In genomic region chr2:38850045-38850444, GRCh38 we compare ENCODE assay signal across 14 cellular contexts. TPM values are rescaled to one million over a fixed set of nuclear protein-coding genes. Genes with fewer than 3 reads are reported as not detected.
A peak's percentile ranks its signal among the peaks of the same experiment; 100 is the strongest.
DNase-seq lines count a peak whose midpoint lies in the region; ATAC-seq lines count a peak whose summit lies in the region.
"Had no signal": no experiment of that assay in that cellular context is flagged by ENCODE, and none has a peak within 500 bp of the region (broad histone marks: within the 10 kb centered on the region; RNA-seq: fewer than 3 reads in every experiment).

No MANE protein-coding gene starts in this region.

- no peaks in the 10 kb centered on the region for H3K4me1 Mint-ChIP-seq in immature natural killer cell
- H3K4me1 Mint-ChIP-seq in effector memory CD8-positive, alpha-beta T cell (ENCODE audit: low read depth in 2 of 2) = no peaks in the 10 kb centered on the region
- H3K4me1 Mint-ChIP-seq: H9 had no signal

- peaks cover 0 to 1% (median 0%) of the 10 kb centered on the region in 3 donors for H3K27me3 Mint-ChIP-seq in immature natural killer cell (ENCODE audit: low read depth in 3 of 3)
- H3K27me3 Mint-ChIP-seq in effector memory CD8-positive, alpha-beta T cell = no peaks in the 10 kb centered on the region
- H3K27me3 Mint-ChIP-seq: activated CD4-positive, alpha-beta memory T cell treated with anti-CD3 and anti-CD28 coated beads, Interleukin-2, amount 10 ng/mL, durations not matched to agents 7 days and 5 days had no signal

- no peak overlapping the region for H3K27ac Mint-ChIP-seq in immature natural killer cell
- peak overlapping the region in 1 of 2 donors; percentile 33 for H3K27ac Mint-ChIP-seq in effector memory CD8-positive, alpha-beta T cell
- H3K27ac Mint-ChIP-seq: activated CD4-positive, alpha-beta memory T cell treated with anti-CD3 and anti-CD28 coated beads, Interleukin-2, amount 10 ng/mL, durations not matched to agents 7 days and 5 days had no signal

- H3K9me3 Mint-ChIP-seq in immature natural killer cell = no peaks in the 10 kb centered on the region
- no peaks in the 10 kb centered on the region for H3K9me3 Mint-ChIP-seq in effector memory CD8-positive, alpha-beta T cell
- H3K9me3 Mint-ChIP-seq: activated CD4-positive, alpha-beta memory T cell treated with anti-CD3 and anti-CD28 coated beads, Interleukin-2, amount 10 ng/mL, durations not matched to agents 7 days and 5 days; activated naive CD4-positive, alpha-beta T cell treated with anti-CD3 and anti-CD28 coated beads, Interleukin-2, amount 50 U/mL, for 72 hours; H9 had no signal

- DNase-seq in immature natural killer cell = no peak
- no peak for DNase-seq in effector memory CD8-positive, alpha-beta T cell
- no peak for DNase-seq in NOMO-1 treated with dmso at 0.1 percent for 144 hours (lab: John Stamatoyannopoulos, UW; ENCODE audit: unreplicated experiment)
- no peak for DNase-seq in HK-2 (ENCODE audit: unreplicated experiment)
- DNase-seq: activated CD4-positive, alpha-beta memory T cell treated with anti-CD3 and anti-CD28 coated beads, Interleukin-2, amount 10 ng/mL, durations not matched to agents 7 days and 5 days; cerebellar nuclear complex; H9; NCI-H2081 had no signal

- no peak overlapping the region for H3K4me3 Mint-ChIP-seq in immature natural killer cell
- H3K4me3 Mint-ChIP-seq in effector memory CD8-positive, alpha-beta T cell = no peak overlapping the region
- H3K4me3 Mint-ChIP-seq: activated CD4-positive, alpha-beta memory T cell treated with anti-CD3 and anti-CD28 coated beads, Interleukin-2, amount 10 ng/mL, durations not matched to agents 7 days and 5 days; H9 had no signal

- H3K36me3 Mint-ChIP-seq in immature natural killer cell = peaks cover 41 to 67% (median 48%) of the 10 kb centered on the region in 3 donors
- peaks cover 49% of the 10 kb centered on the region for H3K36me3 Mint-ChIP-seq in effector memory CD8-positive, alpha-beta T cell (ENCODE audit: insufficient read depth)

- ATAC-seq in GM18511 (IDR thresholded peaks at IDR 0.05; ENCODE audit: unreplicated experiment) = peak; percentile 83
- peak; percentile 95 for ATAC-seq in GM21381 (IDR thresholded peaks at IDR 0.05; ENCODE audit: unreplicated experiment)
- peak; percentile 59 for ATAC-seq in HG02943 (IDR thresholded peaks at IDR 0.05; ENCODE audit: low read depth, unreplicated experiment)
- peak; percentile 95 for ATAC-seq in HG03575 (IDR thresholded peaks at IDR 0.05; ENCODE audit: extremely low read depth, insufficient number of reproducible peaks, low FRiP score, unreplicated experiment)
- ATAC-seq in effector memory CD8-positive, alpha-beta T cell (replicated peaks) = no peak
- ATAC-seq: K562 had no signal

RNA-seq across cellular contexts. Expression of gene DHX57, which starts 25.7 kb away (rescaled TPM):
- polyA plus RNA-seq in immature natural killer cell = 1 to 10 TPM in 2 of 3 donors, under 1 TPM in 1; 0.93 to 6.9 (median 4.4) TPM

RNA-seq across cellular contexts. Expression of gene MORN2, which starts 25.7 kb away (rescaled TPM):
- 1 to 10 TPM; 3.1 to 7.8 (median 7.2) TPM for polyA plus RNA-seq in immature natural killer cell

RNA-seq across cellular contexts. Expression of gene ARHGEF33, which starts 39.6 kb away (rescaled TPM):
- polyA plus RNA-seq in immature natural killer cell = not detected
